ENCODE assay signal across 1 cellular context in the genomic region with DNA sequence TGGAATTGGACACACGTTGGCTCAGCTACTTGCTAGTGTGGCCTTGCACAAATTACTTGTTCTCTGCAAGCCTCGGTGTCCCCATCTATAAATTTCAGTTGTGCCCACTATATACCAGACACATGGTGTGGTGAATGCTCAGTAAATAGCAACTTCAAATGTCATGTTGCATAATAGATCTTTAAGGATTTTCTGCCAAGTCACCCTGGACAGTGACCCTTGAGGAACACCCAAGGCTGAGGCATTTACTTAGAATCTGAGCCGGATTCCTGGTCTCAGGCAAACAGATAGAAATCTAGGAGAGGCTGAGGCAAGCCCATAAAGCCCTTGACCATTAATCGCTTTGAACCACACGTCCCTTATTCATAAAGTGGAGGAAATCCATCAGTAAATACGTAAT.
A peak's percentile ranks its signal among the peaks of the same experiment; 100 is the strongest.
TF ChIP-seq lines count a peak whose summit lies in the region.

No MANE protein-coding gene starts in this region.

TF ChIP-seq in A549, 52 proteins besides CTCF, POLR2A, EP300 and RAD21 (continued from another document):
- TF ChIP-seq, protein P1, sequence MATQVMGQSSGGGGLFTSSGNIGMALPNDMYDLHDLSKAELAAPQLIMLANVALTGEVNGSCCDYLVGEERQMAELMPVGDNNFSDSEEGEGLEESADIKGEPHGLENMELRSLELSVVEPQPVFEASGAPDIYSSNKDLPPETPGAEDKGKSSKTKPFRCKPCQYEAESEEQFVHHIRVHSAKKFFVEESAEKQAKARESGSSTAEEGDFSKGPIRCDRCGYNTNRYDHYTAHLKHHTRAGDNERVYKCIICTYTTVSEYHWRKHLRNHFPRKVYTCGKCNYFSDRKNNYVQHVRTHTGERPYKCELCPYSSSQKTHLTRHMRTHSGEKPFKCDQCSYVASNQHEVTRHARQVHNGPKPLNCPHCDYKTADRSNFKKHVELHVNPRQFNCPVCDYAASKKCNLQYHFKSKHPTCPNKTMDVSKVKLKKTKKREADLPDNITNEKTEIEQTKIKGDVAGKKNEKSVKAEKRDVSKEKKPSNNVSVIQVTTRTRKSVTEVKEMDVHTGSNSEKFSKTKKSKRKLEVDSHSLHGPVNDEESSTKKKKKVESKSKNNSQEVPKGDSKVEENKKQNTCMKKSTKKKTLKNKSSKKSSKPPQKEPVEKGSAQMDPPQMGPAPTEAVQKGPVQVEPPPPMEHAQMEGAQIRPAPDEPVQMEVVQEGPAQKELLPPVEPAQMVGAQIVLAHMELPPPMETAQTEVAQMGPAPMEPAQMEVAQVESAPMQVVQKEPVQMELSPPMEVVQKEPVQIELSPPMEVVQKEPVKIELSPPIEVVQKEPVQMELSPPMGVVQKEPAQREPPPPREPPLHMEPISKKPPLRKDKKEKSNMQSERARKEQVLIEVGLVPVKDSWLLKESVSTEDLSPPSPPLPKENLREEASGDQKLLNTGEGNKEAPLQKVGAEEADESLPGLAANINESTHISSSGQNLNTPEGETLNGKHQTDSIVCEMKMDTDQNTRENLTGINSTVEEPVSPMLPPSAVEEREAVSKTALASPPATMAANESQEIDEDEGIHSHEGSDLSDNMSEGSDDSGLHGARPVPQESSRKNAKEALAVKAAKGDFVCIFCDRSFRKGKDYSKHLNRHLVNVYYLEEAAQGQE (IDR thresholded peaks at IDR 0.05), result no peak
- TF ChIP-seq CBX2 (IDR thresholded peaks at IDR 0.05; ENCODE audit: borderline replicate concordance, low read depth) (no peak), EHMT2 (IDR thresholded peaks at IDR 0.05; ENCODE audit: low read depth) (no peak), MAZ (IDR thresholded peaks at IDR 0.05; ENCODE audit: borderline replicate concordance, low read depth, low read length) (no peak), KDM5A (IDR thresholded peaks at IDR 0.05) (no peak), JUN (IDR thresholded peaks at IDR 0.05) (peak in 1 of 2 experiments; percentile 72; a peak in 4 of 5 replicates), FOXS1 (CRISPR knock-in tag; IDR thresholded peaks at IDR 0.05) (no peak), KDM1A (IDR thresholded peaks at IDR 0.05; ENCODE audit: low read depth) (no peak), FOSB (CRISPR knock-in tag; IDR thresholded peaks at IDR 0.05) (peak; percentile 50; the same call in 1 of the 2 replicates), ZFP36 (IDR thresholded peaks at IDR 0.05; ENCODE audit: borderline replicate concordance, partially characterized antibody) (no peak), TP53 (CRISPR knock-in tag; IDR thresholded peaks at IDR 0.05) (no peak), CEBPB (IDR thresholded peaks at IDR 0.05) (peak; percentile 65 to 89; a peak in 3 of 4 replicates), BHLHE40 (IDR thresholded peaks at IDR 0.05; ENCODE audit: low read depth, low read length) (no peak), ZNF302 (CRISPR knock-in tag; IDR thresholded peaks at IDR 0.05) (peak; percentile 67; the same call in 1 of the 2 replicates), EHF (CRISPR knock-in tag; IDR thresholded peaks at IDR 0.05) (0 out of 2 replicates have a peak, but pooled peaks have one; percentile 12), CHD4 (IDR thresholded peaks at IDR 0.05; ENCODE audit: borderline replicate concordance) (no peak), NFE2L2 (conservative IDR thresholded peaks at IDR 0.05; ENCODE audit: low read length) (peak; percentile 93), MYC (IDR thresholded peaks at IDR 0.05; ENCODE audit: borderline replicate concordance, low read length) (no peak; the same call in 1 of the 2 replicates), CBX8 (IDR thresholded peaks at IDR 0.05) (no peak), NR3C1 (IDR thresholded peaks at IDR 0.05) (no peak), ZC3H11A (IDR thresholded peaks at IDR 0.05) (no peak), ESRRA (IDR thresholded peaks at IDR 0.05; ENCODE audit: borderline replicate concordance, low read length) (no peak), HOXA7 (CRISPR knock-in tag; IDR thresholded peaks at IDR 0.05) (no peak), HOXB5 (CRISPR knock-in tag; IDR thresholded peaks at IDR 0.05) (peak; percentile 41; the same call in 1 of the 2 replicates), PHF8 (IDR thresholded peaks at IDR 0.05; ENCODE audit: borderline replicate concordance, low read depth) (no peak), TFCP2L1 (CRISPR knock-in tag; IDR thresholded peaks at IDR 0.05) (no peak), ZSCAN20 (CRISPR knock-in tag; IDR thresholded peaks at IDR 0.05) (no peak), CHD2 (IDR thresholded peaks at IDR 0.05; ENCODE audit: low read length, partially characterized antibody) (no peak), NPAS2 (CRISPR knock-in tag; IDR thresholded peaks at IDR 0.05; ENCODE audit: borderline replicate concordance) (no peak), MAFK (IDR thresholded peaks at IDR 0.05; ENCODE audit: partially characterized antibody) (peak; percentile 98), HDAC2 (IDR thresholded peaks at IDR 0.05) (no peak), SREBF2 (IDR thresholded peaks at IDR 0.05) (no peak), GATA3 (IDR thresholded peaks at IDR 0.05; ENCODE audit: borderline replicate concordance) (peak; percentile 91), RNF2 (IDR thresholded peaks at IDR 0.05; ENCODE audit: borderline replicate concordance, low read depth) (no peak), HOXB13 (CRISPR knock-in tag; IDR thresholded peaks at IDR 0.05; ENCODE audit: low read depth) (peak; percentile 87; the same call in 1 of the 2 replicates), JUNB (IDR thresholded peaks at IDR 0.05) (peak; percentile 26; the same call in 1 of the 2 replicates), FOSL2 (IDR thresholded peaks at IDR 0.05) (no peak), FOSL2 (CRISPR knock-in tag; IDR thresholded peaks at IDR 0.05) (peak; percentile 58)
- TF ChIP-seq, protein P2, sequence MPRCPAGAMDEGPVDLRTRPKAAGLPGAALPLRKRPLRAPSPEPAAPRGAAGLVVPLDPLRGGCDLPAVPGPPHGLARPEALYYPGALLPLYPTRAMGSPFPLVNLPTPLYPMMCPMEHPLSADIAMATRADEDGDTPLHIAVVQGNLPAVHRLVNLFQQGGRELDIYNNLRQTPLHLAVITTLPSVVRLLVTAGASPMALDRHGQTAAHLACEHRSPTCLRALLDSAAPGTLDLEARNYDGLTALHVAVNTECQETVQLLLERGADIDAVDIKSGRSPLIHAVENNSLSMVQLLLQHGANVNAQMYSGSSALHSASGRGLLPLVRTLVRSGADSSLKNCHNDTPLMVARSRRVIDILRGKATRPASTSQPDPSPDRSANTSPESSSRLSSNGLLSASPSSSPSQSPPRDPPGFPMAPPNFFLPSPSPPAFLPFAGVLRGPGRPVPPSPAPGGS (IDR thresholded peaks at IDR 0.05), result 0 out of 3 replicates have a peak, but pooled peaks have one; percentile 40
- TF ChIP-seq, protein P3, sequence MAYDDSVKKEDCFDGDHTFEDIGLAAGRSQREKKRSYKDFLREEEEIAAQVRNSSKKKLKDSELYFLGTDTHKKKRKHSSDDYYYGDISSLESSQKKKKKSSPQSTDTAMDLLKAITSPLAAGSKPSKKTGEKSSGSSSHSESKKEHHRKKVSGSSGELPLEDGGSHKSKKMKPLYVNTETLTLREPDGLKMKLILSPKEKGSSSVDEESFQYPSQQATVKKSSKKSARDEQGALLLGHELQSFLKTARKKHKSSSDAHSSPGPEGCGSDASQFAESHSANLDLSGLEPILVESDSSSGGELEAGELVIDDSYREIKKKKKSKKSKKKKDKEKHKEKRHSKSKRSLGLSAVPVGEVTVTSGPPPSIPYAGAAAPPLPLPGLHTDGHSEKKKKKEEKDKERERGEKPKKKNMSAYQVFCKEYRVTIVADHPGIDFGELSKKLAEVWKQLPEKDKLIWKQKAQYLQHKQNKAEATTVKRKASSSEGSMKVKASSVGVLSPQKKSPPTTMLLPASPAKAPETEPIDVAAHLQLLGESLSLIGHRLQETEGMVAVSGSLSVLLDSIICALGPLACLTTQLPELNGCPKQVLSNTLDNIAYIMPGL (CRISPR knock-in tag; IDR thresholded peaks at IDR 0.05; ENCODE audit: borderline replicate concordance), result peak; percentile 48; the same call in 1 of the 2 replicates
- TF ChIP-seq, protein P4, sequence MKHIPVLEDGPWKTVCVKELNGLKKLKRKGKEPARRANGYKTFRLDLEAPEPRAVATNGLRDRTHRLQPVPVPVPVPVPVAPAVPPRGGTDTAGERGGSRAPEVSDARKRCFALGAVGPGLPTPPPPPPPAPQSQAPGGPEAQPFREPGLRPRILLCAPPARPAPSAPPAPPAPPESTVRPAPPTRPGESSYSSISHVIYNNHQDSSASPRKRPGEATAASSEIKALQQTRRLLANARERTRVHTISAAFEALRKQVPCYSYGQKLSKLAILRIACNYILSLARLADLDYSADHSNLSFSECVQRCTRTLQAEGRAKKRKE (CRISPR knock-in tag; IDR thresholded peaks at IDR 0.05; ENCODE audit: low read depth), result peak; percentile 33
- TF ChIP-seq, protein P5, sequence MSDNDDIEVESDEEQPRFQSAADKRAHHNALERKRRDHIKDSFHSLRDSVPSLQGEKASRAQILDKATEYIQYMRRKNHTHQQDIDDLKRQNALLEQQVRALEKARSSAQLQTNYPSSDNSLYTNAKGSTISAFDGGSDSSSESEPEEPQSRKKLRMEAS (IDR thresholded peaks at IDR 0.05), result peak; percentile 64
- TF ChIP-seq, protein P6, sequence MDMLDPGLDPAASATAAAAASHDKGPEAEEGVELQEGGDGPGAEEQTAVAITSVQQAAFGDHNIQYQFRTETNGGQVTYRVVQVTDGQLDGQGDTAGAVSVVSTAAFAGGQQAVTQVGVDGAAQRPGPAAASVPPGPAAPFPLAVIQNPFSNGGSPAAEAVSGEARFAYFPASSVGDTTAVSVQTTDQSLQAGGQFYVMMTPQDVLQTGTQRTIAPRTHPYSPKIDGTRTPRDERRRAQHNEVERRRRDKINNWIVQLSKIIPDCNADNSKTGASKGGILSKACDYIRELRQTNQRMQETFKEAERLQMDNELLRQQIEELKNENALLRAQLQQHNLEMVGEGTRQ (IDR thresholded peaks at IDR 0.05), result no peak
